In genomic region chr14:102793531-102794328, GRCh38 we compare ENCODE assay signal across 21 cellular contexts. TPM values are rescaled to one million over a fixed set of nuclear protein-coding genes. Genes with fewer than 3 reads are reported as not detected.
A peak's percentile ranks its signal among the peaks of the same experiment; 100 is the strongest.
DNase-seq lines count a peak whose midpoint lies in the region; ATAC-seq and TF ChIP-seq lines count a peak whose summit lies in the region.
"Had no signal": no experiment of that assay in that cellular context is flagged by ENCODE, and none has a peak within 500 bp of the region (broad histone marks: within the 10 kb centered on the region; RNA-seq: fewer than 3 reads in every experiment).

No MANE protein-coding gene starts in this region.

- H3K4me1 Mint-ChIP-seq in T-helper 1 cell treated with Interleukin-12 subunit alpha and Interleukin-12 subunit beta and Interleukin-4 antibody, amounts not matched to agents 30 μg/mL and 1 μg/mL, for 36 hours (ENCODE audit: low read depth), result peaks cover 57% of the 10 kb centered on the region
- H3K4me1 Mint-ChIP-seq in IgD-negative memory B cell, result peaks cover 60 to 71% (median 66%) of the 10 kb centered on the region in 3 donors

- peaks cover 85% of the 10 kb centered on the region for H4K20me1 ChIP-seq in BLaER1
- no peaks in the 10 kb centered on the region for H4K20me1 ChIP-seq in hepatocyte (ENCODE audit: insufficient read depth, poor library complexity, severe bottlenecking)

- DNase-seq in T-helper 1 cell, result no peak
- no peak for DNase-seq in epithelial cell of prostate (ENCODE audit: low read depth, low spot score)
- no peak for DNase-seq in OCI-M1 (lab: John Stamatoyannopoulos, UW)
- no peak for DNase-seq in hepatocyte (ENCODE audit: low spot score)
- DNase-seq in omental fat pad (ENCODE audit: low spot score), result no peak
- DNase-seq: effector memory CD4-positive, alpha-beta T cell; islet precursor cell; mucosa of descending colon; NCI-H1694; NCI-H2171; NCI-H524 treated with DMSO at 0.1 percent for 48 hours; SK-N-SH; stimulated activated CD4-positive, alpha-beta T cell treated with anti-CD3 and anti-CD28 coated beads, Interleukin-2, amount 100 ng/mL, for 48 hours; stimulated activated naive CD8-positive, alpha-beta T cell treated with anti-CD3 and anti-CD28 coated beads, Interleukin-15, amount 100 ng/mL, for 72 hours; transverse colon had no signal

- no peaks in the 10 kb centered on the region for H3K27me3 ChIP-seq in BLaER1
- H3K27me3 ChIP-seq in hepatocyte, result no peaks in the 10 kb centered on the region
- H3K27me3 ChIP-seq: neural progenitor cell, transverse colon had no signal

- H3K27ac Mint-ChIP-seq in T-helper 1 cell treated with Interleukin-12 subunit alpha and Interleukin-12 subunit beta and Interleukin-4 antibody, amounts not matched to agents 30 μg/mL and 1 μg/mL, for 36 hours, result peak overlapping the region; percentile 63
- peak overlapping the region in 2 of 3 donors; percentile 46 to 79 for H3K27ac Mint-ChIP-seq in IgD-negative memory B cell
- H3K27ac Mint-ChIP-seq: neural progenitor cell; stimulated activated naive CD8-positive, alpha-beta T cell treated with anti-CD3 and anti-CD28 coated beads, Interleukin-15, amount 100 ng/mL, for 72 hours; WTC11 had no signal

- H3K36me3 Mint-ChIP-seq in T-helper 1 cell treated with Interleukin-12 subunit alpha and Interleukin-12 subunit beta and Interleukin-4 antibody, amounts not matched to agents 30 μg/mL and 1 μg/mL, for 36 hours (ENCODE audit: low read depth), result peaks cover 43% of the 10 kb centered on the region
- peaks cover 13% of the 10 kb centered on the region for H3K36me3 Mint-ChIP-seq in IgD-negative memory B cell

- peaks cover 26% of the 10 kb centered on the region for H3K9me3 Mint-ChIP-seq in T-helper 1 cell treated with Interleukin-12 subunit alpha and Interleukin-12 subunit beta and Interleukin-4 antibody, amounts not matched to agents 30 μg/mL and 1 μg/mL, for 36 hours
- H3K9me3 Mint-ChIP-seq in IgD-negative memory B cell, result peaks cover 0 to 4% (median 0%) of the 10 kb centered on the region in 3 donors

- H3K4me3 ChIP-seq in BLaER1, result no peak overlapping the region
- no peak overlapping the region for H3K4me3 ChIP-seq in hepatocyte
- H3K4me3 ChIP-seq: mucosa of descending colon, neural progenitor cell, transverse colon had no signal

- no peak for ATAC-seq in omental fat pad (ENCODE audit: low FRiP score)
- ATAC-seq: esophagus mucosa; mucosa of descending colon; stimulated activated naive CD8-positive, alpha-beta T cell treated with anti-CD3 and anti-CD28 coated beads, Interleukin-15, amount 100 ng/mL, for 72 hours; WTC11 had no signal

- H2AFZ ChIP-seq in hepatocyte, result no peak overlapping the region
- H2AFZ ChIP-seq: neural progenitor cell had no signal

- H3K4me3 Mint-ChIP-seq in T-helper 1 cell treated with Interleukin-12 subunit alpha and Interleukin-12 subunit beta and Interleukin-4 antibody, amounts not matched to agents 30 μg/mL and 1 μg/mL, for 36 hours, result no peak overlapping the region
- H3K4me3 Mint-ChIP-seq in IgD-negative memory B cell, result peak overlapping the region in 3 of 4 donors; percentile 29 to 71 (median 55)
- H3K4me3 Mint-ChIP-seq: neural progenitor cell; stimulated activated naive CD8-positive, alpha-beta T cell treated with anti-CD3 and anti-CD28 coated beads, Interleukin-15, amount 100 ng/mL, for 72 hours; WTC11 had no signal

- H3K9me2 ChIP-seq in hepatocyte (replicated peaks; ENCODE audit: insufficient read depth), result no peaks in the 10 kb centered on the region
- H3K9me2 ChIP-seq: SK-N-SH had no signal

- H3K27ac ChIP-seq in BLaER1 (no peak overlapping the region), epithelial cell of prostate (peak overlapping the region; percentile 93), hepatocyte (no peak overlapping the region)
- H3K27ac ChIP-seq: neural progenitor cell had no signal

- no peaks in the 10 kb centered on the region for H3K27me3 Mint-ChIP-seq in T-helper 1 cell treated with Interleukin-12 subunit alpha and Interleukin-12 subunit beta and Interleukin-4 antibody, amounts not matched to agents 30 μg/mL and 1 μg/mL, for 36 hours (ENCODE audit: low read depth)
- no peaks in the 10 kb centered on the region for H3K27me3 Mint-ChIP-seq in IgD-negative memory B cell
- H3K27me3 Mint-ChIP-seq: stimulated activated naive CD8-positive, alpha-beta T cell treated with anti-CD3 and anti-CD28 coated beads, Interleukin-15, amount 100 ng/mL, for 72 hours had no signal

- H3K4me1 ChIP-seq in BLaER1, result peaks cover 28% of the 10 kb centered on the region
- no peaks in the 10 kb centered on the region for H3K4me1 ChIP-seq in hepatocyte (ENCODE audit: insufficient read depth)

- peaks cover 81% of the 10 kb centered on the region for H3K79me2 ChIP-seq in hepatocyte

- H3K9me3 ChIP-seq in BLaER1 (peaks cover 27% of the 10 kb centered on the region), hepatocyte (ENCODE audit: low read depth) (no peaks in the 10 kb centered on the region)
- H3K9me3 ChIP-seq: mucosa of descending colon, SK-N-SH, transverse colon had no signal

- H3K36me3 ChIP-seq in BLaER1 (peaks cover 33% of the 10 kb centered on the region), hepatocyte (replicated peaks; ENCODE audit: insufficient read depth, low read depth) (no peaks in the 10 kb centered on the region)
- H3K36me3 ChIP-seq: neural progenitor cell, transverse colon had no signal

- H3K9ac ChIP-seq in BLaER1, result no peak overlapping the region
- H3K9ac ChIP-seq: neural progenitor cell, SK-N-SH had no signal

- 96% methylated on average over 3 of the region's 3 CpGs for WGBS in hepatocyte (ENCODE audit: low lambda C conversion rate, missing lambda C conversion rate)

- H3K4me2 ChIP-seq in BLaER1, result 0 out of 2 replicates have a peak overlapping the region, but pooled peaks have one; percentile 28
- no peak overlapping the region for H3K4me2 ChIP-seq in hepatocyte
- H3K4me2 ChIP-seq: neural progenitor cell had no signal

- TF ChIP-seq CTCF in hepatocyte (IDR thresholded peaks at IDR 0.05; ENCODE audit: poor library complexity), result no peak
- no peak for TF ChIP-seq CTCF in omental fat pad (IDR thresholded peaks at IDR 0.05)

RNA-seq across cellular contexts. Expression of gene TRAF3, which starts 16.5 kb away (rescaled TPM):
- polyA plus RNA-seq in IgD-negative memory B cell (35.3 TPM), hepatocyte (4.4 and 8.0 TPM in 2 replicates)
- total RNA-seq in hepatocyte (13.7 and 15.8 TPM in 2 replicates), omental fat pad (10 to 100 TPM; 12.6 to 44.9 (median 28.1) TPM)
